In genomic region chr3:51538115-51538458, GRCh38 we compare ENCODE assay signal across 8 cellular contexts. TPM values are rescaled to one million over a fixed set of nuclear protein-coding genes. Genes with fewer than 3 reads are reported as not detected.
A peak's percentile ranks its signal among the peaks of the same experiment; 100 is the strongest.
DNase-seq lines count a peak whose midpoint lies in the region; ATAC-seq and TF ChIP-seq lines count a peak whose summit lies in the region.

No MANE protein-coding gene starts in this region.

- CTCF ChIA-PET in activated B cell treated with CpG ODN at 0.5 μM for 24 hours (lab: Charles Lee): interaction anchor here (3.2 kb wide), 1 partner anchor 37 kb away, joined by 23 read pairs; no protein-coding TSS in a partner anchor

- intact Hi-C loops in activated B cell treated with CpG ODN at 0.5 μM for 24 hours (cut with micrococcal nuclease) (loop anchor here (1.0 kb wide), 2 partner anchors 17 to 36 kb away; no protein-coding TSS in a partner anchor), Right ventricle myocardium superior (cut with DNase I) (loop anchor here (10.0 kb wide), 1 partner anchor 127 kb away; no protein-coding TSS in a partner anchor)

- H4K20me1 ChIP-seq in BLaER1 treated with 17β-estradiol and CSF1 and Interleukin-3, amounts not matched to agents 10 nM and 100 nM: peaks cover 0 to 43% (median 36%) of the 10 kb centered on the region in 11 experiments; a peak in 17 of 22 replicates

- peak overlapping the region; percentile 92 to 99 (median 96) for H3K9ac ChIP-seq in BLaER1 treated with 17β-estradiol and CSF1 and Interleukin-3, amounts not matched to agents 10 nM and 100 nM

- H3K27me3 Mint-ChIP-seq in activated B cell treated with CpG ODN at 0.5 μM for 24 hours: no peaks in the 10 kb centered on the region

- H3K4me3 Mint-ChIP-seq in activated B cell treated with CpG ODN at 0.5 μM for 24 hours: peak overlapping the region; percentile 90

- peak; percentile 3 for ATAC-seq in GM21526 (IDR thresholded peaks at IDR 0.05; ENCODE audit: low FRiP score, unreplicated experiment)
- peak; percentile 26 for ATAC-seq in activated B cell treated with CpG ODN at 0.5 μM for 24 hours (ENCODE audit: low read depth)
- ATAC-seq in Right ventricle myocardium superior (ENCODE audit: poor library complexity): peak; percentile 30
- no peak for ATAC-seq in HG02571 (IDR thresholded peaks at IDR 0.05; ENCODE audit: unreplicated experiment)
- no peak for ATAC-seq in GM18873 (IDR thresholded peaks at IDR 0.05; ENCODE audit: low FRiP score, unreplicated experiment)

- peak overlapping the region; percentile 86 to 96 (median 92) for H3K27ac ChIP-seq in BLaER1 treated with 17β-estradiol and CSF1 and Interleukin-3, amounts not matched to agents 10 nM and 100 nM

- H3K27me3 ChIP-seq in BLaER1 treated with 17β-estradiol and CSF1 and Interleukin-3, amounts not matched to agents 10 nM and 100 nM: no peaks in the 10 kb centered on the region

- POLR2A ChIA-PET in activated B cell treated with CpG ODN at 0.5 μM for 24 hours (lab: Charles Lee): interaction anchor here (0.6 to 3.5 kb wide), 5 partner anchors 13 to 134 kb away, joined by 3 to 35 read pairs (median 6); partner anchors contain the start of gene DCAF1

- DNase-seq in activated B cell treated with CpG ODN at 0.5 μM for 24 hours (no peak), Right ventricle myocardium superior (no peak), pons (ENCODE audit: low spot score) (peak; percentile 16), UCSD-AML1 (lab: John Stamatoyannopoulos, UW; ENCODE audit: unreplicated experiment) (no peak)

- H3K9me3 Mint-ChIP-seq in activated B cell treated with CpG ODN at 0.5 μM for 24 hours: no peaks in the 10 kb centered on the region

- H3K4me3 ChIP-seq in BLaER1 treated with 17β-estradiol and CSF1 and Interleukin-3, amounts not matched to agents 10 nM and 100 nM: peak overlapping the region; percentile 77 to 99 (median 90)

- H3K4me2 ChIP-seq in BLaER1 treated with 17β-estradiol and CSF1 and Interleukin-3, amounts not matched to agents 10 nM and 100 nM: peak overlapping the region; percentile 78 to 93 (median 89)

- no peak for TF ChIP-seq CTCF in activated B cell treated with CpG ODN at 0.5 μM for 24 hours (IDR thresholded peaks at IDR 0.05)

- peaks cover 13 to 30% (median 21%) of the 10 kb centered on the region in 11 experiments; a peak in 21 of 22 replicates for H3K36me3 ChIP-seq in BLaER1 treated with 17β-estradiol and CSF1 and Interleukin-3, amounts not matched to agents 10 nM and 100 nM

- peaks cover 23 to 32% (median 26%) of the 10 kb centered on the region in 10 experiments for H3K4me1 ChIP-seq in BLaER1 treated with 17β-estradiol and CSF1 and Interleukin-3, amounts not matched to agents 10 nM and 100 nM

- peaks cover 45% of the 10 kb centered on the region for H3K4me1 Mint-ChIP-seq in activated B cell treated with CpG ODN at 0.5 μM for 24 hours

- H3K36me3 Mint-ChIP-seq in activated B cell treated with CpG ODN at 0.5 μM for 24 hours (ENCODE audit: low read depth): peaks cover 7% of the 10 kb centered on the region

- H3K27ac Mint-ChIP-seq in activated B cell treated with CpG ODN at 0.5 μM for 24 hours: peak overlapping the region; percentile 91

- H3K9me3 ChIP-seq in BLaER1 treated with 17β-estradiol and CSF1 and Interleukin-3, amounts not matched to agents 10 nM and 100 nM (replicated peaks in 1 of 11): no peaks in the 10 kb centered on the region

RNA-seq across cellular contexts. Expression of gene RAD54L2, which starts 0.4 kb away (rescaled TPM):
- total RNA-seq in activated B cell treated with CpG ODN at 0.5 μM for 24 hours (34.3 and 39.3 TPM in 2 replicates), Right ventricle myocardium superior (8.4 TPM)

RNA-seq across cellular contexts. Expression of gene DCAF1, which starts 38.3 kb away (rescaled TPM):
- total RNA-seq in activated B cell treated with CpG ODN at 0.5 μM for 24 hours: 33.1 and 37.4 TPM in 2 replicates
- 15.1 TPM for total RNA-seq in Right ventricle myocardium superior

Comparison
In these comparisons a context has a peak if more than half of its experiments do, and no peak if none do; other contexts are left out.
1. ATAC-seq: peak in GM21526 (single experiment), activated B cell treated with CpG ODN at 0.5 μM for 24 hours (single experiment) and Right ventricle myocardium superior (single experiment); none in HG02571 (single experiment) and GM18873 (single experiment).